17 cellular contexts compared by ENCODE assay signal in genomic region chr10:66587680-66588050, GRCh38.
DNase-seq lines count a peak whose midpoint lies in the region; ATAC-seq lines count a peak whose summit lies in the region.
"Had no signal": no experiment of that assay in that cellular context is flagged by ENCODE, and none has a peak within 500 bp of the region (broad histone marks: within the 10 kb centered on the region; RNA-seq: fewer than 3 reads in every experiment).

No MANE protein-coding gene starts in this region.

- no peak for ATAC-seq in Right ventricle myocardium inferior
- ATAC-seq: A549; CD8-positive, alpha-beta T cell had no signal

- H3K9me3 ChIP-seq in mesenchymal stem cell (ENCODE audit: control insufficient read depth, low read length), result no peaks in the 10 kb centered on the region
- H3K9me3 ChIP-seq in neuronal stem cell (replicated peaks in 1 of 2; ENCODE audit: control insufficient read depth in 2 of 2, insufficient read depth in 1 of 2, low read depth in 1 of 2, low read length in 2 of 2), result no peaks in the 10 kb centered on the region
- H3K9me3 ChIP-seq: A549; BLaER1 treated with 17β-estradiol and CSF1 and Interleukin-3, amounts not matched to agents 10 nM and 100 nM; Caco-2 had no signal

- H2BK12ac ChIP-seq in mesenchymal stem cell (ENCODE audit: low read length in 2 of 2) (no peak overlapping the region), neuronal stem cell (ENCODE audit: low read length) (no peak overlapping the region)

- no peak overlapping the region for H3K4me2 ChIP-seq in mesenchymal stem cell (ENCODE audit: low read length, poor library complexity, severe bottlenecking)
- no peak overlapping the region for H3K4me2 ChIP-seq in neuronal stem cell (ENCODE audit: insufficient read depth, low read length, poor library complexity, severe bottlenecking)
- H3K4me2 ChIP-seq: A549; BLaER1 treated with 17β-estradiol and CSF1 and Interleukin-3, amounts not matched to agents 10 nM and 100 nM had no signal

- H3K18ac ChIP-seq in mesenchymal stem cell (ENCODE audit: low read depth in 1 of 2, low read length in 2 of 2) (no peak overlapping the region), neuronal stem cell (ENCODE audit: low read length) (peak overlapping the region; percentile 11)

- intact Hi-C loops in Right ventricle myocardium inferior (cut with DNase I) (no loop called here), cardiac septum (cut with DNase I) (no loop called here)

- no peak overlapping the region for H3K9ac ChIP-seq in mesenchymal stem cell (ENCODE audit: low read length)
- no peak overlapping the region for H3K9ac ChIP-seq in neuronal stem cell (ENCODE audit: low read depth, low read length, poor library complexity)
- H3K9ac ChIP-seq: BLaER1 treated with 17β-estradiol and CSF1 and Interleukin-3, amounts not matched to agents 10 nM and 100 nM had no signal

- H3K27ac ChIP-seq in mesenchymal stem cell (ENCODE audit: low read length, poor library complexity, severe bottlenecking) (no peak overlapping the region), neuronal stem cell (replicated peaks; ENCODE audit: low read length) (no peak overlapping the region)
- H3K27ac ChIP-seq: 22Rv1; A549; BLaER1 treated with 17β-estradiol and CSF1 and Interleukin-3, amounts not matched to agents 10 nM and 100 nM; C4-2B had no signal

- H3K4me1 ChIP-seq in mesenchymal stem cell (ENCODE audit: control insufficient read depth, insufficient read depth, low read depth, low read length) (peaks cover 4% of the 10 kb centered on the region), neuronal stem cell (ENCODE audit: control insufficient read depth in 2 of 2, insufficient read depth in 1 of 2, low read depth in 1 of 2, low read length in 2 of 2) (no peaks in the 10 kb centered on the region)
- H3K4me1 ChIP-seq: A549; BLaER1 treated with 17β-estradiol and CSF1 and Interleukin-3, amounts not matched to agents 10 nM and 100 nM; Caco-2 had no signal

- WGBS in mesenchymal stem cell, result 78% methylated on average over 5 of the region's 5 CpGs
- no CpG with 5 or more reads among the region's 5 CpGs for WGBS in neuronal stem cell (ENCODE audit: extremely low coverage in 2 of 2, insufficient read length in 2 of 2, insufficient replicate concordance in 1 of 2), 2 donors

- peak overlapping the region; percentile 14 for H2AFZ ChIP-seq in mesenchymal stem cell (ENCODE audit: low read depth, low read length)
- no peak overlapping the region for H2AFZ ChIP-seq in neuronal stem cell (ENCODE audit: low read length)

- H3K27me3 ChIP-seq in mesenchymal stem cell (ENCODE audit: control insufficient read depth in 1 of 2, insufficient read depth in 1 of 2, low read length in 2 of 2) (no peaks in the 10 kb centered on the region), neuronal stem cell (ENCODE audit: control insufficient read depth in 3 of 3, insufficient read depth in 3 of 3, low read depth in 1 of 3, low read length in 3 of 3) (no peaks in the 10 kb centered on the region)
- H3K27me3 ChIP-seq: BLaER1 treated with 17β-estradiol and CSF1 and Interleukin-3, amounts not matched to agents 10 nM and 100 nM had no signal

- H3K79me1 ChIP-seq in mesenchymal stem cell (replicated peaks; ENCODE audit: low read length, poor library complexity, severe bottlenecking), result no peaks in the 10 kb centered on the region
- H3K79me1 ChIP-seq in neuronal stem cell (ENCODE audit: low read depth, low read length), result no peaks in the 10 kb centered on the region

- H3K4ac ChIP-seq in mesenchymal stem cell (ENCODE audit: low read depth in 1 of 2, low read length in 2 of 2), result no peak overlapping the region
- no peak overlapping the region for H3K4ac ChIP-seq in neuronal stem cell (ENCODE audit: low read length)

- H2BK5ac ChIP-seq in mesenchymal stem cell (ENCODE audit: low read depth, low read length, poor library complexity, severe bottlenecking) (no peak overlapping the region), neuronal stem cell (ENCODE audit: low read length) (no peak overlapping the region)

- no peak overlapping the region for H2AK5ac ChIP-seq in mesenchymal stem cell (ENCODE audit: low read length, severe bottlenecking)
- H2AK5ac ChIP-seq in neuronal stem cell (ENCODE audit: low read depth, low read length), result no peak overlapping the region

- no peak overlapping the region for H2BK15ac ChIP-seq in mesenchymal stem cell (ENCODE audit: low read depth, poor library complexity, severe bottlenecking)
- H2BK15ac ChIP-seq in neuronal stem cell (ENCODE audit: low read length), result no peak overlapping the region

- DNase-seq in Right ventricle myocardium inferior (ENCODE audit: missing footprints) (peak; percentile 64), cardiac septum (ENCODE audit: low spot score) (no peak), mesenchymal stem cell (no peak), neuronal stem cell (ENCODE audit: low spot score) (no peak), NAMALWA (ENCODE audit: low spot score) (no peak)
- no peak for DNase-seq in activated CD8-positive, alpha-beta memory T cell treated with anti-CD3 and anti-CD28 coated beads, Interleukin-2, amount 50 U/mL, for 48 hours
- DNase-seq: AML-193; Caco-2; Calu3; CD4-positive, alpha-beta T cell; CD8-positive, alpha-beta T cell; DMS79 treated with DMSO at 0.1 percent for 48 hours; GF-D8 had no signal

- H4K8ac ChIP-seq in mesenchymal stem cell (ENCODE audit: low read length) (no peak overlapping the region), neuronal stem cell (ENCODE audit: low read depth, low read length) (no peak overlapping the region)

- H2BK120ac ChIP-seq in mesenchymal stem cell (ENCODE audit: low read depth, low read length), result no peak overlapping the region
- no peak overlapping the region for H2BK120ac ChIP-seq in neuronal stem cell (ENCODE audit: low read depth, low read length)

- H3K14ac ChIP-seq in mesenchymal stem cell (ENCODE audit: low read length in 2 of 2), result no peak overlapping the region
- H3K14ac ChIP-seq in neuronal stem cell (ENCODE audit: low read length), result no peak overlapping the region

- no peak overlapping the region for H4K91ac ChIP-seq in mesenchymal stem cell (ENCODE audit: low read length)
- H4K91ac ChIP-seq in neuronal stem cell (ENCODE audit: low read depth, low read length, poor library complexity), result no peak overlapping the region

- H3K4me3 ChIP-seq in mesenchymal stem cell (ENCODE audit: insufficient read depth in 1 of 2, low read depth in 1 of 2, low read length in 2 of 2) (no peak overlapping the region), neuronal stem cell (ENCODE audit: low read length in 2 of 2) (no peak overlapping the region)
- H3K4me3 ChIP-seq: A549; BLaER1 treated with 17β-estradiol and CSF1 and Interleukin-3, amounts not matched to agents 10 nM and 100 nM had no signal

- H3K23ac ChIP-seq in mesenchymal stem cell (ENCODE audit: low read length in 2 of 2) (no peak overlapping the region), neuronal stem cell (ENCODE audit: low read depth, low read length, poor library complexity) (no peak overlapping the region)

- H3K36me3 ChIP-seq in mesenchymal stem cell (ENCODE audit: control insufficient read depth in 1 of 2, insufficient read depth in 2 of 2, low read depth in 1 of 2, low read length in 2 of 2) (no peaks in the 10 kb centered on the region), neuronal stem cell (replicated peaks in 1 of 2; ENCODE audit: control insufficient read depth in 2 of 2, insufficient read depth in 2 of 2, low read length in 2 of 2) (no peaks in the 10 kb centered on the region)
- H3K36me3 ChIP-seq: BLaER1 treated with 17β-estradiol and CSF1 and Interleukin-3, amounts not matched to agents 10 nM and 100 nM had no signal
